8 cellular contexts compared by ENCODE assay signal in the genomic region with DNA sequence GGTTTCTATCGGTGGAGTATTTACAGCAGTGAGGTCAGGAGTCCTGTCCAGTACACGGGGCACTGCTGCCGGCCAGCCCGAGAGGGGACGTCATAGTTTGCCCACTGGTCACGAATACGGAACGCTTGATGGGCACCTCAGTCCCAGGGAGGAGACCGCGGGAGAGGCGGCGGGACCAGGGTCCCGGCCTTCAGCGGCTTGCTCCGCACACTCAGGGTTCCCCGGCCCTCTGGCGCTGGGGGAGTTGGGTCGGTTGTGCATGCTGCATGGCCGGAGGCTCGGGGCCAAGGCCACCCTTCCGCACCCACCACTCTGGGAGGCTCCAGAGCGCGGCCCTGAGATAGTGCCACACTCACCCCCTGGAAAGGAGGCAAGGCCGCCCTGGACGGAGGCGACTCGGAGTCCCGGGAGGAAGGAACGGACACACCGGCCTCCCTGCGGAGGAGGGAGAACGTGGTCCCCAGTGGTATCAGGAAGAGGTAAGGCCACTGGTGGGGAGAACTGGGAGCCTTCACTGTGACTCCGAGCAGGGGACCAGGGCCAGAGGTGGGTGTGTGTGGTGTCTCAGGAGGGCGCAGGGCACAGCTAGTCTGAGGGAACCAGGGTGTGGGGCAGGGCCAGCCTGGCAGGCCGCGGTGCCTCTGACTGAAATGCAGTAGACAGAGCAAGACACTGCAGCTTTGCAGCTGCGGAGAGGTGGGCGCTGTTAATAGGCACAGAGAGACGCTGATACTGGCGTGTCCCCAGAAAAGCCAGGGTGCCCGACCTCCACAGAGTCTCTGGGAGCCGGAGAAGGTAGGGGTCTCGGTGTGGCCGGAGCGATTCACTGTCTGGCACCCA. TPM values are rescaled to one million over a fixed set of nuclear protein-coding genes. Genes with fewer than 3 reads are reported as not detected.
DNase-seq lines count a peak whose midpoint lies in the region; ATAC-seq and FAIRE-seq lines count a peak whose summit lies in the region.

No MANE protein-coding gene starts in this region.

- peaks cover 0 to 8% (median 4%) of the 10 kb centered on the region in 5 donors for H3K36me3 Mint-ChIP-seq in naive thymus-derived CD4-positive, alpha-beta T cell

- H3K36me3 ChIP-seq in effector memory CD4-positive, alpha-beta T cell (ENCODE audit: control insufficient read depth, insufficient read depth, low read length), result no peaks in the 10 kb centered on the region
- peaks cover 0 to 11% (median 0%) of the 10 kb centered on the region in 3 experiments for H3K36me3 ChIP-seq in naive thymus-derived CD4-positive, alpha-beta T cell (ENCODE audit: control insufficient read depth in 2 of 3, insufficient read depth in 3 of 3, low read length in 3 of 3)

- POLR2A ChIA-PET in naive thymus-derived CD4-positive, alpha-beta T cell (lab: Charles Lee), result interaction anchor here (1.0 to 1.3 kb wide), 2 partner anchors 10 to 56 kb away, joined by 3 read pairs; no protein-coding TSS in a partner anchor

- H3K9me3 ChIP-seq in effector memory CD4-positive, alpha-beta T cell (ENCODE audit: control insufficient read depth, low read length), result no peaks in the 10 kb centered on the region
- no peaks in the 10 kb centered on the region for H3K9me3 ChIP-seq in naive thymus-derived CD4-positive, alpha-beta T cell (ENCODE audit: control insufficient read depth in 2 of 3, low read length in 3 of 3)

- peak overlapping the region; percentile 81 to 89 (median 86) for H3K4me3 Mint-ChIP-seq in naive thymus-derived CD4-positive, alpha-beta T cell

- peak overlapping the region; percentile 51 for H3K27ac ChIP-seq in effector memory CD4-positive, alpha-beta T cell (ENCODE audit: insufficient read depth, low read length, poor library complexity, severe bottlenecking)
- H3K27ac ChIP-seq in naive thymus-derived CD4-positive, alpha-beta T cell (ENCODE audit: low read depth, low read length), result peak overlapping the region; percentile 23

- CTCF ChIA-PET in naive thymus-derived CD4-positive, alpha-beta T cell (lab: Charles Lee), result no interaction called here

- peaks cover 2 to 18% (median 11%) of the 10 kb centered on the region in 7 donors for H3K4me1 Mint-ChIP-seq in naive thymus-derived CD4-positive, alpha-beta T cell

- peak overlapping the region in 7 of 9 donors; percentile 31 to 84 (median 77) for H3K27ac Mint-ChIP-seq in naive thymus-derived CD4-positive, alpha-beta T cell

- no peaks in the 10 kb centered on the region for H3K27me3 ChIP-seq in effector memory CD4-positive, alpha-beta T cell (replicated peaks; ENCODE audit: control insufficient read depth, insufficient read depth, low read length, poor library complexity, severe bottlenecking)
- H3K27me3 ChIP-seq in naive thymus-derived CD4-positive, alpha-beta T cell (ENCODE audit: control insufficient read depth in 2 of 2, insufficient read depth in 2 of 2, low read length in 2 of 2), result no peaks in the 10 kb centered on the region

- FAIRE-seq in HTR-8/SVneo (lab: Jason Lieb, UNC), result no peak

- DNase-seq in NCI-H2227 treated with DMSO at 0.1 percent for 48 hours (lab: John Stamatoyannopoulos, UW), result peak; percentile 8
- DNase-seq in effector memory CD4-positive, alpha-beta T cell, result no peak
- peak in 4 of 9 donors; percentile 19 to 26 (median 24) for DNase-seq in naive thymus-derived CD4-positive, alpha-beta T cell
- no peak for DNase-seq in NCI-H82 treated with DMSO at 0.1 percent for 48 hours (lab: John Stamatoyannopoulos, UW; ENCODE audit: unreplicated experiment)
- no peak for DNase-seq in DMS 273 (lab: John Stamatoyannopoulos, UW; ENCODE audit: unreplicated experiment)
- DNase-seq in HTR-8/SVneo (ENCODE audit: insufficient read length, low spot score), result no peak

- peaks cover 24% of the 10 kb centered on the region for H3K4me1 ChIP-seq in effector memory CD4-positive, alpha-beta T cell (ENCODE audit: control insufficient read depth, insufficient read depth, low read length, poor library complexity, severe bottlenecking)
- peaks cover 5 to 6% of the 10 kb centered on the region in 2 donors for H3K4me1 ChIP-seq in naive thymus-derived CD4-positive, alpha-beta T cell (ENCODE audit: control insufficient read depth in 2 of 2, insufficient read depth in 2 of 2, low read length in 2 of 2)

- ATAC-seq in GM18868 (IDR thresholded peaks at IDR 0.05; ENCODE audit: unreplicated experiment), result peak; percentile 1
- ATAC-seq in naive thymus-derived CD4-positive, alpha-beta T cell, result no peak
- ATAC-seq in HG02759 (IDR thresholded peaks at IDR 0.05; ENCODE audit: unreplicated experiment), result no peak

- H3K27me3 Mint-ChIP-seq in naive thymus-derived CD4-positive, alpha-beta T cell, result peaks cover 0 to 4% (median 0%) of the 10 kb centered on the region in 5 donors

- peak overlapping the region; percentile 56 for H3K4me3 ChIP-seq in effector memory CD4-positive, alpha-beta T cell (ENCODE audit: insufficient read depth, low read depth, low read length, poor library complexity, severe bottlenecking)
- peak overlapping the region; percentile 79 for H3K4me3 ChIP-seq in naive thymus-derived CD4-positive, alpha-beta T cell (ENCODE audit: low read length)

- intact Hi-C loops in naive thymus-derived CD4-positive, alpha-beta T cell (cut with micrococcal nuclease), result loop anchor here (1.0 to 10.0 kb wide), 8 partner anchors 100 to 1790 kb away; a partner anchor contains a TSS

- peaks cover 0 to 1% (median 0%) of the 10 kb centered on the region in 11 donors for H3K9me3 Mint-ChIP-seq in naive thymus-derived CD4-positive, alpha-beta T cell

RNA-seq across cellular contexts. Expression of a gene that starts 28.6 kb away (rescaled TPM):
- total RNA-seq in naive thymus-derived CD4-positive, alpha-beta T cell, result not detected
- not detected for polyA plus RNA-seq in naive thymus-derived CD4-positive, alpha-beta T cell

RNA-seq across cellular contexts. Expression of a gene that starts 51.7 kb away (rescaled TPM):
- total RNA-seq in naive thymus-derived CD4-positive, alpha-beta T cell, result 10 to 100 TPM; 18.5 to 31.8 (median 27.8) TPM
- polyA plus RNA-seq in naive thymus-derived CD4-positive, alpha-beta T cell, result 10 to 100 TPM; 46.9 to 69.5 TPM

RNA-seq across cellular contexts. Expression of a gene that starts 51.8 kb away (rescaled TPM):
- total RNA-seq in naive thymus-derived CD4-positive, alpha-beta T cell, result 10 to 100 TPM; 12.1 to 36.8 (median 26.3) TPM
- 10 to 100 TPM; 32.3 to 35.1 TPM for polyA plus RNA-seq in naive thymus-derived CD4-positive, alpha-beta T cell
